Comparison of ENCODE assay signal across 8 cellular contexts in genomic region chr20:50932016-50932338, GRCh38. TPM values are rescaled to one million over a fixed set of nuclear protein-coding genes. Genes with fewer than 3 reads are reported as not detected.
DNase-seq lines count a peak whose midpoint lies in the region; ATAC-seq and TF ChIP-seq lines count a peak whose summit lies in the region.

No MANE protein-coding gene starts in this region.

- H3K9me3 Mint-ChIP-seq in glutamatergic neuron (ENCODE audit: unreplicated experiment): peaks cover 12% of the 10 kb centered on the region
- no peaks in the 10 kb centered on the region for H3K9me3 Mint-ChIP-seq in stimulated activated naive B cell treated with anti-CD40 and anti-IgM and Interleukin-4, amounts not matched to agents 10 μg/mL and 1 μg/mL and 100 μg/mL, for 72 hours

- DNase-seq in NCI-H748 (lab: John Stamatoyannopoulos, UW; ENCODE audit: unreplicated experiment): peak; percentile 23
- no peak for DNase-seq in NCI-H748 treated with DMSO at 0.1 percent for 48 hours (lab: John Stamatoyannopoulos, UW)
- no peak for DNase-seq in glutamatergic neuron
- DNase-seq in stimulated activated naive B cell treated with anti-CD40 and anti-IgM and Interleukin-4, amounts not matched to agents 10 μg/mL and 1 μg/mL and 100 μg/mL, for 72 hours: no peak
- DNase-seq in stimulated activated CD8-positive, alpha-beta memory T cell treated with anti-CD3 and anti-CD28 coated beads, Interleukin-4, amount 100 ng/mL, for 48 hours: no peak
- no peak for DNase-seq in GDM1 (lab: John Stamatoyannopoulos, UW)
- DNase-seq in stimulated activated CD4-positive, alpha-beta T cell treated with anti-CD3 and anti-CD28 coated beads, Interleukin-4, amount 100 ng/mL, for 24 hours: no peak

- H3K36me3 Mint-ChIP-seq in glutamatergic neuron (ENCODE audit: unreplicated experiment): no peaks in the 10 kb centered on the region
- H3K36me3 Mint-ChIP-seq in stimulated activated naive B cell treated with anti-CD40 and anti-IgM and Interleukin-4, amounts not matched to agents 10 μg/mL and 1 μg/mL and 100 μg/mL, for 72 hours: peaks cover 31 to 38% of the 10 kb centered on the region in 2 donors

- H3K4me3 Mint-ChIP-seq in glutamatergic neuron (ENCODE audit: unreplicated experiment): peak overlapping the region; percentile 71
- H3K4me3 Mint-ChIP-seq in stimulated activated naive B cell treated with anti-CD40 and anti-IgM and Interleukin-4, amounts not matched to agents 10 μg/mL and 1 μg/mL and 100 μg/mL, for 72 hours: peak overlapping the region; percentile 84 to 89

- H3K27ac ChIP-seq in VCaP: peak overlapping the region; percentile 95

- ATAC-seq in stimulated activated naive B cell treated with anti-CD40 and anti-IgM and Interleukin-4, amounts not matched to agents 10 μg/mL and 1 μg/mL and 100 μg/mL, for 72 hours (replicated peaks): no peak

- TF ChIP-seq CTCF in VCaP (conservative IDR thresholded peaks at IDR 0.05) (no peak), glutamatergic neuron (IDR thresholded peaks at IDR 0.05; ENCODE audit: partially characterized antibody, unreplicated experiment) (no peak)

- peaks cover 19% of the 10 kb centered on the region for H3K4me1 Mint-ChIP-seq in glutamatergic neuron (ENCODE audit: low read depth, unreplicated experiment)
- peaks cover 17 to 42% of the 10 kb centered on the region in 2 donors for H3K4me1 Mint-ChIP-seq in stimulated activated naive B cell treated with anti-CD40 and anti-IgM and Interleukin-4, amounts not matched to agents 10 μg/mL and 1 μg/mL and 100 μg/mL, for 72 hours

- peak overlapping the region; percentile 84 for H3K27ac Mint-ChIP-seq in glutamatergic neuron (ENCODE audit: unreplicated experiment)
- peak overlapping the region; percentile 97 for H3K27ac Mint-ChIP-seq in stimulated activated naive B cell treated with anti-CD40 and anti-IgM and Interleukin-4, amounts not matched to agents 10 μg/mL and 1 μg/mL and 100 μg/mL, for 72 hours

- peaks cover 9% of the 10 kb centered on the region for H3K27me3 Mint-ChIP-seq in glutamatergic neuron (ENCODE audit: unreplicated experiment)
- no peaks in the 10 kb centered on the region for H3K27me3 Mint-ChIP-seq in stimulated activated naive B cell treated with anti-CD40 and anti-IgM and Interleukin-4, amounts not matched to agents 10 μg/mL and 1 μg/mL and 100 μg/mL, for 72 hours

RNA-seq across cellular contexts. Expression of gene ADNP, which starts 0.7 kb away (rescaled TPM):
- 139 TPM for total RNA-seq in glutamatergic neuron (ENCODE audit: unreplicated experiment)

RNA-seq across cellular contexts. Expression of gene DPM1, which starts 26.4 kb away (rescaled TPM):
- total RNA-seq in glutamatergic neuron (ENCODE audit: unreplicated experiment): 31.9 TPM

RNA-seq across cellular contexts. Expression of gene MOCS3, which starts 26.6 kb away (rescaled TPM):
- 4.1 TPM for total RNA-seq in glutamatergic neuron (ENCODE audit: unreplicated experiment)
